Comparison of ENCODE assay signal across 21 cellular contexts in the genomic region with DNA sequence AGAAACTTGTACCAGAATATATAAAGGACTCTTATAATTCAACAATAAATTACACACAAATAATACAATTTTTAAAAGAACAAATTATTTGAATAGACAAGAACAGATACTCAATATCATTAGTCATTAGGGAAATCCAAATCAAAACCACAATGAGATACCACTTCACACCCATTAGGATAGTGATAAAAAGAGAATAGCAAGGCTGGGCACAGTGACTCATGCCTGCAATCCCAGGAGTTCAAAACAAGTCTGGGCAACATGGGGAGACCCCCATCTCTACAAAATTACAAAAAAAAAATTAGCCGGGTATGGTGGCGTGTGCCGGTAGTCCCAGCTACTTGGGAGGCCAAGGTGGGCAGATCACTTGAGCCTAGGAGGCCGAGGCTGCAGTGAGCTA.
"Had no signal": no experiment of that assay in that cellular context is flagged by ENCODE, and none has a peak within 500 bp of the region (broad histone marks: within the 10 kb centered on the region; RNA-seq: fewer than 3 reads in every experiment).

No MANE protein-coding gene starts in this region.

- H3K27ac Mint-ChIP-seq: activated CD4-positive, alpha-beta T cell treated with anti-CD3 and anti-CD28 coated beads for 36 hours; dendritic cell treated with granulocyte-macrophage colony-stimulating factor and Interleukin-4, amounts not matched to agents 40 ng/mL and 50 ng/mL, for 4 days; memory B cell had no signal

- ATAC-seq: activated CD4-positive, alpha-beta T cell treated with anti-CD3 and anti-CD28 coated beads for 36 hours; body of pancreas; right lobe of liver had no signal

- FAIRE-seq: endometrium, small intestine had no signal

- H3K27ac ChIP-seq: body of pancreas, parathyroid adenoma, thyroid gland had no signal

- H3K36me3 Mint-ChIP-seq: immature natural killer cell had no signal

- H3K36me3 ChIP-seq: right lobe of liver, thyroid gland had no signal

- DNase-seq: activated CD4-positive, alpha-beta T cell treated with anti-CD3 and anti-CD28 coated beads for 36 hours; activated CD4-positive, alpha-beta T cell treated with anti-CD3 and anti-CD28 coated beads, Interleukin-2, amount 50 U/mL, for 4 hours; activated gamma-delta T cell; anterior cingulate cortex; body of pancreas; effector CD4-positive, alpha-beta T cell; erythroblast; immature natural killer cell; kidney glomerular epithelial cell; nucleus accumbens; right lobe of liver; small intestine; stimulated activated CD4-positive, alpha-beta T cell treated with anti-CD3 and anti-CD28 coated beads, Interleukin-15, amount 100 ng/mL, for 24 hours; stimulated activated naive CD4-positive, alpha-beta T cell treated with Interleukin-2 at 50 U/mL for 16 hours; substantia nigra; T-helper 9 cell; thyroid gland had no signal

- H3K27me3 Mint-ChIP-seq: activated CD4-positive, alpha-beta T cell treated with anti-CD3 and anti-CD28 coated beads for 36 hours; dendritic cell treated with granulocyte-macrophage colony-stimulating factor and Interleukin-4, amounts not matched to agents 40 ng/mL and 50 ng/mL, for 4 days; memory B cell had no signal

- H3K9me3 Mint-ChIP-seq: dendritic cell treated with granulocyte-macrophage colony-stimulating factor and Interleukin-4, amounts not matched to agents 40 ng/mL and 50 ng/mL, for 4 days; immature natural killer cell; memory B cell had no signal

- H3K4me3 ChIP-seq: body of pancreas, right lobe of liver, thyroid gland had no signal

- H3K9me3 ChIP-seq: body of pancreas, right lobe of liver, thyroid gland had no signal

- H3K27me3 ChIP-seq: body of pancreas, right lobe of liver, thyroid gland had no signal

- H3K4me3 Mint-ChIP-seq: activated CD4-positive, alpha-beta T cell treated with anti-CD3 and anti-CD28 coated beads for 36 hours; dendritic cell treated with granulocyte-macrophage colony-stimulating factor and Interleukin-4, amounts not matched to agents 40 ng/mL and 50 ng/mL, for 4 days; immature natural killer cell; memory B cell had no signal
